ENCODE assay signal across 7 cellular contexts in genomic region chr6:96522469-96523009, GRCh38.
DNase-seq lines count a peak whose midpoint lies in the region; ATAC-seq, FAIRE-seq and TF ChIP-seq lines count a peak whose summit lies in the region.

No MANE protein-coding gene starts in this region.

- peak overlapping the region; percentile 94 for H3K27ac Mint-ChIP-seq in activated naive CD8-positive, alpha-beta T cell treated with anti-CD3 and anti-CD28 coated beads, Interleukin-2, amount 50 U/mL, for 24 hours
- H3K27ac Mint-ChIP-seq in stimulated activated memory B cell treated with anti-CD40 and anti-IgM and Interleukin-4, amounts not matched to agents 10 μg/mL and 1 μg/mL and 100 μg/mL, for 72 hours: peak overlapping the region; percentile 98

- H3K9me3 Mint-ChIP-seq in activated naive CD8-positive, alpha-beta T cell treated with anti-CD3 and anti-CD28 coated beads, Interleukin-2, amount 50 U/mL, for 24 hours: no peaks in the 10 kb centered on the region
- no peaks in the 10 kb centered on the region for H3K9me3 Mint-ChIP-seq in stimulated activated memory B cell treated with anti-CD40 and anti-IgM and Interleukin-4, amounts not matched to agents 10 μg/mL and 1 μg/mL and 100 μg/mL, for 72 hours

- DNase-seq in GM06990 (ENCODE audit: extremely low read depth, insufficient read length) (peak; percentile 16), HTR-8/SVneo (ENCODE audit: insufficient read length, low spot score) (peak; percentile 6), NCI-H226 (no peak)
- no peak for DNase-seq in activated naive CD8-positive, alpha-beta T cell treated with anti-CD3 and anti-CD28 coated beads, Interleukin-2, amount 50 U/mL, for 24 hours

- H3K36me3 Mint-ChIP-seq in activated naive CD8-positive, alpha-beta T cell treated with anti-CD3 and anti-CD28 coated beads, Interleukin-2, amount 50 U/mL, for 24 hours (ENCODE audit: low read depth): peaks cover 21% of the 10 kb centered on the region
- H3K36me3 Mint-ChIP-seq in stimulated activated memory B cell treated with anti-CD40 and anti-IgM and Interleukin-4, amounts not matched to agents 10 μg/mL and 1 μg/mL and 100 μg/mL, for 72 hours: peaks cover 9% of the 10 kb centered on the region

- H3K9ac ChIP-seq in iPS-18a (ENCODE audit: low read length): peak overlapping the region; percentile 92

- peak; percentile 30 for ATAC-seq in GM21390 (IDR thresholded peaks at IDR 0.05; ENCODE audit: unreplicated experiment)
- peak; percentile 29 for ATAC-seq in activated naive CD8-positive, alpha-beta T cell treated with anti-CD3 and anti-CD28 coated beads, Interleukin-2, amount 50 U/mL, for 24 hours
- ATAC-seq in stimulated activated memory B cell treated with anti-CD40 and anti-IgM and Interleukin-4, amounts not matched to agents 10 μg/mL and 1 μg/mL and 100 μg/mL, for 72 hours: no peak

- no peak for FAIRE-seq in HTR-8/SVneo (lab: Jason Lieb, UNC)

- H3K27me3 Mint-ChIP-seq in activated naive CD8-positive, alpha-beta T cell treated with anti-CD3 and anti-CD28 coated beads, Interleukin-2, amount 50 U/mL, for 24 hours: no peaks in the 10 kb centered on the region
- H3K27me3 Mint-ChIP-seq in stimulated activated memory B cell treated with anti-CD40 and anti-IgM and Interleukin-4, amounts not matched to agents 10 μg/mL and 1 μg/mL and 100 μg/mL, for 72 hours: no peaks in the 10 kb centered on the region

- H3K36me3 ChIP-seq in GM06990 (ENCODE audit: control insufficient read depth, insufficient read depth, low read length): no peaks in the 10 kb centered on the region
- H3K36me3 ChIP-seq in iPS-18a (ENCODE audit: control insufficient read depth, low read depth, low read length): peaks cover 10% of the 10 kb centered on the region

- H3K27me3 ChIP-seq in GM06990 (replicated peaks; ENCODE audit: control insufficient read depth, insufficient read depth, low read length): no peaks in the 10 kb centered on the region
- H3K27me3 ChIP-seq in iPS-18a (ENCODE audit: control insufficient read depth, insufficient read depth, low read length): no peaks in the 10 kb centered on the region

- H3K4me3 Mint-ChIP-seq in activated naive CD8-positive, alpha-beta T cell treated with anti-CD3 and anti-CD28 coated beads, Interleukin-2, amount 50 U/mL, for 24 hours: peak overlapping the region; percentile 97
- H3K4me3 Mint-ChIP-seq in stimulated activated memory B cell treated with anti-CD40 and anti-IgM and Interleukin-4, amounts not matched to agents 10 μg/mL and 1 μg/mL and 100 μg/mL, for 72 hours: peak overlapping the region; percentile 99

- H3K4me3 ChIP-seq in GM06990 (replicated peaks; ENCODE audit: low read depth, low read length) (peak overlapping the region; percentile 86), iPS-18a (ENCODE audit: low read length) (peak overlapping the region; percentile 86)

- no peak for TF ChIP-seq CTCF in GM06990 (IDR thresholded peaks at IDR 0.05; ENCODE audit: insufficient read depth, low read length, poor library complexity, severe bottlenecking)

- no peak overlapping the region for H3K27ac ChIP-seq in iPS-18a (ENCODE audit: low read length)

- H3K4me1 Mint-ChIP-seq in activated naive CD8-positive, alpha-beta T cell treated with anti-CD3 and anti-CD28 coated beads, Interleukin-2, amount 50 U/mL, for 24 hours: peaks cover 21% of the 10 kb centered on the region
- peaks cover 18% of the 10 kb centered on the region for H3K4me1 Mint-ChIP-seq in stimulated activated memory B cell treated with anti-CD40 and anti-IgM and Interleukin-4, amounts not matched to agents 10 μg/mL and 1 μg/mL and 100 μg/mL, for 72 hours

- H3K9me3 ChIP-seq in iPS-18a (ENCODE audit: control insufficient read depth, low read depth, low read length): no peaks in the 10 kb centered on the region

- peaks cover 23% of the 10 kb centered on the region for H3K4me1 ChIP-seq in iPS-18a (ENCODE audit: control insufficient read depth, low read depth, low read length)

Comparison
In these comparisons a context has a peak if more than half of its experiments do, and no peak if none do; other contexts are left out.
1. DNase-seq: peak in GM06990 (single experiment) and HTR-8/SVneo (single experiment); none in activated naive CD8-positive, alpha-beta T cell treated with anti-CD3 and anti-CD28 coated beads, Interleukin-2, amount 50 U/mL, for 24 hours (single experiment) and NCI-H226 (single experiment).